In the genomic region with DNA sequence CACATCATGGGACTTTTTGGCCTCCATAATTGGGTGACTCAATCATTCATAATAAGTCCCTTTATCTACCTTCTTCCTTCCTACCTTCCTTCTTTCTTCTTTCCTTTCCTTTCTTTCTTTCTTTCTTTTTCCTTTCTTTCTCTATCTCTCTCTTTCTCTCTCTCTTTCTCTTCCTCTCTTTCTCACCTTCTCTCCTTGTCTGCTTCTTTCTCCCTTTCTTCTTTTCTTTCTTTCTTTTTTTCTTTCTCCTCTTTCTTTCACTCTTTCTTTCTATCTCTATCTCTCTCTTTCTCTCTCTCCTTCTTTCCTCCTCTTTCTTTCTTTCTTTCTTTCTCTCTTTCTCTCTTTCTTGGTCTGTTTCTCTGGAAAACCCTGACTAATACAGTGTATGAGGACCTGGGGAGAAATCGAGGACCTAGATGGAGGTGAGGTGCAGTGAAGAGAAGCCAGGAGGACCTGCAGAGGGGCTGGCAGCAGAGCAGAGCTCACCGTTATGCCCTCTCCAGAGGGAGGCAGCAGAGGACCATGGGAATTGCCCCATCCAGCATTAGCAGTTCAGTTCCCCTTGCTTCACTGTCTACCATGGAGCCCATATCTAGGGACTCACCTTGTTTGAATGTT, we compare ENCODE assay signal across 8 cellular contexts. TPM values are rescaled to one million over a fixed set of nuclear protein-coding genes. Genes with fewer than 3 reads are reported as not detected.
DNase-seq lines count a peak whose midpoint lies in the region; ATAC-seq and TF ChIP-seq lines count a peak whose summit lies in the region.

No MANE protein-coding gene starts in this region.

- intact Hi-C loops in dorsolateral prefrontal cortex (cut with DNase I) = no loop called here

- ATAC-seq in GM18867 (IDR thresholded peaks at IDR 0.05; ENCODE audit: unreplicated experiment) (no peak), HG02759 (IDR thresholded peaks at IDR 0.05; ENCODE audit: unreplicated experiment) (no peak)

- H3K36me3 Mint-ChIP-seq in neural progenitor cell = no peaks in the 10 kb centered on the region

- H4K20me1 ChIP-seq in neural progenitor cell (ENCODE audit: low read depth) = peaks cover 8% of the 10 kb centered on the region

- H3K4me3 ChIP-seq in dorsolateral prefrontal cortex = no peak overlapping the region
- H3K4me3 ChIP-seq in neural progenitor cell = no peak overlapping the region

- H3K9me3 ChIP-seq in neural progenitor cell (ENCODE audit: low read depth) = no peaks in the 10 kb centered on the region

- H3K27me3 ChIP-seq in dorsolateral prefrontal cortex = no peaks in the 10 kb centered on the region
- H3K27me3 ChIP-seq in neural progenitor cell = peaks cover 74% of the 10 kb centered on the region

- H3K9ac ChIP-seq in neural progenitor cell = no peak overlapping the region

- peaks cover 38% of the 10 kb centered on the region for H3K4me1 ChIP-seq in neural progenitor cell

- no peaks in the 10 kb centered on the region for H3K9me3 Mint-ChIP-seq in neural progenitor cell

- peaks cover 21% of the 10 kb centered on the region for H3F3A ChIP-seq in neural progenitor cell (ENCODE audit: low read depth)

- no peak overlapping the region for H2AFZ ChIP-seq in neural progenitor cell (replicated peaks)

- H3K27ac ChIP-seq in dorsolateral prefrontal cortex = no peak overlapping the region
- H3K27ac ChIP-seq in neural progenitor cell = no peak overlapping the region

- H3K4me1 Mint-ChIP-seq in neural progenitor cell = peaks cover 45% of the 10 kb centered on the region

- peak in 34 of 56 donors; percentile 11 to 54 (median 34) for TF ChIP-seq CTCF in dorsolateral prefrontal cortex (IDR thresholded peaks at IDR 0.05 in 54 of 56, conservative IDR thresholded peaks at IDR 0.05 in 2 of 56; ENCODE audit: low read depth in 1 of 56, partially characterized antibody in 56 of 56)
- TF ChIP-seq CTCF in neural progenitor cell (IDR thresholded peaks at IDR 0.05) = peak; percentile 62

- DNase-seq in EH (ENCODE audit: low read depth) = peak; percentile 51
- peak; percentile 52 for DNase-seq in LHCN-M2 (ENCODE audit: low read depth)
- peak; percentile 7 for DNase-seq in SKM-1 treated with dmso at 0.1 percent for 144 hours (lab: John Stamatoyannopoulos, UW; ENCODE audit: unreplicated experiment)
- DNase-seq in dorsolateral prefrontal cortex = no peak
- DNase-seq in neural progenitor cell (ENCODE audit: low spot score) = peak; percentile 66
- no peak for DNase-seq in NCI-H524 treated with DMSO at 0.1 percent for 48 hours (lab: John Stamatoyannopoulos, UW)

- no peaks in the 10 kb centered on the region for H3K36me3 ChIP-seq in neural progenitor cell

- H3K4me3 Mint-ChIP-seq in neural progenitor cell = no peak overlapping the region

- no peak overlapping the region for H3K4me2 ChIP-seq in neural progenitor cell

- H3K27me3 Mint-ChIP-seq in neural progenitor cell (ENCODE audit: insufficient read depth, low read depth) = peaks cover 40% of the 10 kb centered on the region

- no peak overlapping the region for H3K27ac Mint-ChIP-seq in neural progenitor cell

- no peaks in the 10 kb centered on the region for H3K79me2 ChIP-seq in neural progenitor cell (ENCODE audit: low read depth)

RNA-seq across cellular contexts. Expression of a gene that starts 52.7 kb away (rescaled TPM):
- total RNA-seq in LHCN-M2 (2014; rRNA removed) (7.2 and 8.3 TPM in 2 replicates), dorsolateral prefrontal cortex (100 to 1,000 TPM in 2 of 120 experiments, 10 to 100 TPM in 118; 37.4 to 117 (median 71.0) TPM), neural progenitor cell (ENCODE audit: low replicate concordance) (23.5 and 25.4 TPM in 2 replicates)
- 4.9 TPM for polyA plus RNA-seq in LHCN-M2 (2012)

Comparison
In these comparisons a context has a peak if more than half of its experiments do, and no peak if none do; other contexts are left out.
1. DNase-seq: peak in EH (single experiment), LHCN-M2 (single experiment), SKM-1 treated with dmso at 0.1 percent for 144 hours (single experiment) and neural progenitor cell (single experiment); none in dorsolateral prefrontal cortex (0 of 10) and NCI-H524 treated with DMSO at 0.1 percent for 48 hours (single experiment).